ENCODE assay signal across 10 cellular contexts in genomic region chr14:69687963-69688649, GRCh38.
DNase-seq lines count a peak whose midpoint lies in the region; ATAC-seq lines count a peak whose summit lies in the region.
"Had no signal": no experiment of that assay in that cellular context is flagged by ENCODE, and none has a peak within 500 bp of the region (broad histone marks: within the 10 kb centered on the region; RNA-seq: fewer than 3 reads in every experiment).

No MANE protein-coding gene starts in this region.

- peaks cover 29% of the 10 kb centered on the region for H3K36me3 Mint-ChIP-seq in stimulated activated naive CD8-positive, alpha-beta T cell treated with anti-CD3 and anti-CD28 coated beads, Interleukin-15, Interleukin-2, amounts not matched to agents 100 ng/mL and 50 ng/mL, for 24 hours (ENCODE audit: low read depth)
- H3K36me3 Mint-ChIP-seq in T-helper 2 cell treated with Interferon-gamma antibody and Interleukin-4, amounts not matched to agents 5 μg/mL and 100 μg/mL, for 36 hours (ENCODE audit: low read depth) = peaks cover 9% of the 10 kb centered on the region

- ATAC-seq in stimulated activated naive CD8-positive, alpha-beta T cell treated with anti-CD3 and anti-CD28 coated beads, Interleukin-15, Interleukin-2, amounts not matched to agents 100 U/mL and 50 U/mL, for 24 hours = no peak
- ATAC-seq in GM21529 (IDR thresholded peaks at IDR 0.05; ENCODE audit: unreplicated experiment) = no peak
- ATAC-seq: naive thymus-derived CD8-positive, alpha-beta T cell had no signal

- H3K4me3 Mint-ChIP-seq in stimulated activated naive CD8-positive, alpha-beta T cell treated with anti-CD3 and anti-CD28 coated beads, Interleukin-15, Interleukin-2, amounts not matched to agents 100 ng/mL and 50 ng/mL, for 24 hours = no peak overlapping the region
- H3K4me3 Mint-ChIP-seq in T-helper 2 cell treated with Interferon-gamma antibody and Interleukin-4, amounts not matched to agents 5 μg/mL and 100 μg/mL, for 36 hours = peak overlapping the region; percentile 32
- H3K4me3 Mint-ChIP-seq: naive thymus-derived CD8-positive, alpha-beta T cell had no signal

- peaks cover 74% of the 10 kb centered on the region for H3K4me1 Mint-ChIP-seq in stimulated activated naive CD8-positive, alpha-beta T cell treated with anti-CD3 and anti-CD28 coated beads, Interleukin-15, Interleukin-2, amounts not matched to agents 100 ng/mL and 50 ng/mL, for 24 hours (ENCODE audit: low read depth)
- peaks cover 56% of the 10 kb centered on the region for H3K4me1 Mint-ChIP-seq in T-helper 2 cell treated with Interferon-gamma antibody and Interleukin-4, amounts not matched to agents 5 μg/mL and 100 μg/mL, for 36 hours (ENCODE audit: low read depth)

- no peaks in the 10 kb centered on the region for H3K9me3 Mint-ChIP-seq in stimulated activated naive CD8-positive, alpha-beta T cell treated with anti-CD3 and anti-CD28 coated beads, Interleukin-15, Interleukin-2, amounts not matched to agents 100 ng/mL and 50 ng/mL, for 24 hours
- no peaks in the 10 kb centered on the region for H3K9me3 Mint-ChIP-seq in T-helper 2 cell treated with Interferon-gamma antibody and Interleukin-4, amounts not matched to agents 5 μg/mL and 100 μg/mL, for 36 hours
- H3K9me3 Mint-ChIP-seq: naive thymus-derived CD8-positive, alpha-beta T cell had no signal

- DNase-seq in stimulated activated naive CD8-positive, alpha-beta T cell treated with anti-CD3 and anti-CD28 coated beads, Interleukin-15, Interleukin-2, amounts not matched to agents 100 U/mL and 50 U/mL, for 24 hours = no peak
- DNase-seq in T-helper 2 cell treated with Interferon-gamma antibody and Interleukin-4, amounts not matched to agents 5 μg/mL and 100 μg/mL, for 36 hours (ENCODE audit: low spot score) = no peak
- peak; percentile 78 for DNase-seq in myocyte (ENCODE audit: low read depth)
- DNase-seq in NCI-H2081 treated with DMSO at 0.1 percent for 48 hours (lab: John Stamatoyannopoulos, UW) = no peak
- DNase-seq in RKO (ENCODE audit: low spot score) = no peak
- DNase-seq: GOT3; naive thymus-derived CD8-positive, alpha-beta T cell; NCI-H1048 had no signal

- H3K27me3 Mint-ChIP-seq in stimulated activated naive CD8-positive, alpha-beta T cell treated with anti-CD3 and anti-CD28 coated beads, Interleukin-15, Interleukin-2, amounts not matched to agents 100 ng/mL and 50 ng/mL, for 24 hours = no peaks in the 10 kb centered on the region
- no peaks in the 10 kb centered on the region for H3K27me3 Mint-ChIP-seq in T-helper 2 cell treated with Interferon-gamma antibody and Interleukin-4, amounts not matched to agents 5 μg/mL and 100 μg/mL, for 36 hours (ENCODE audit: low read depth)
- H3K27me3 Mint-ChIP-seq: naive thymus-derived CD8-positive, alpha-beta T cell had no signal

- H3K27ac Mint-ChIP-seq in stimulated activated naive CD8-positive, alpha-beta T cell treated with anti-CD3 and anti-CD28 coated beads, Interleukin-15, Interleukin-2, amounts not matched to agents 100 ng/mL and 50 ng/mL, for 24 hours = peak overlapping the region; percentile 42
- H3K27ac Mint-ChIP-seq in T-helper 2 cell treated with Interferon-gamma antibody and Interleukin-4, amounts not matched to agents 5 μg/mL and 100 μg/mL, for 36 hours = peak overlapping the region; percentile 52
